10 cellular contexts compared by ENCODE assay signal in the genomic region with DNA sequence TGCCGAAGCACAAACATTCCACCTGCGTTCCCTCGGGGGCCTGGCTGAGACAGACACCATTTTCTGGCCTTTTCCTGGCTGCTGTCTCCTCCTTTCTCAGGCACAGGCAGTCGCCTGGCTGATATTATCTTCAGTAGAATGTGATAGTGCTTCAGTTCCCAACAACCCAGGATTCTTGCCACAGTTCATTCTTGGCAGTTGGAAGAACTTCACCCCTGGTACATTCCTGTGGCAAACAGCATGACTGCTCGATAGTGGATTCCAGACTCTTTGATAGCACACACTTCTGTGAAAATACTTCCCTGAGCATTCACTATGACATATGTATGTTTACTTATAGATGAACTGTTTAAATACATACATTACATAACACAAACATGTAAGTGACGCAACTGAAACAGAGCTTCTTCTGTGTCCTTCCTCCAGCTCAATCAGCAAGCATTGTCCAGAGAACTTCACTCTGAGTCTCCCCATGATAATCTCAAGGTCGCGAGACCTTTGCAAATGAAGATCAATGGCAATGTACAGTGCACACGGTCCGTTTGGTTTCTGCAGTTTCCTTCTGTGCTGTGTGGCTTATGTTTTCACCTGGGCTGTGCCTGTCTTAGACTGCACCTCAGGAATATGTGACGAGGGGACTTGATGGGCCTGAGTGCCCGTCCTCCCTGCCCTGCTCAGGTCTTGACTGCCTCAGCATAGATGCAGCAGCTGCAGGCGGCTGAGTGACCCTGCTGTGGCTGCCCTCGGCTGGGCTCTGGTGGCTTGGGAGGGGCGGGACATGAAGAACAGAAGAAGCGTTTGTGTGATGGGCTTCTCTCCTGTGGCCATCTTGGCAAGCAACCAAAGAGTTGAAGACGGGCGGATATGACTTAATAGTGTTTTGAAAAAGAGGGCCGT. TPM values are rescaled to one million over a fixed set of nuclear protein-coding genes. Genes with fewer than 3 reads are reported as not detected.
DNase-seq lines count a peak whose midpoint lies in the region; ATAC-seq and TF ChIP-seq lines count a peak whose summit lies in the region.
"Had no signal": no experiment of that assay in that cellular context is flagged by ENCODE, and none has a peak within 500 bp of the region (broad histone marks: within the 10 kb centered on the region; RNA-seq: fewer than 3 reads in every experiment).

No MANE protein-coding gene starts in this region.

- no peak for TF ChIP-seq CTCF in astrocyte of the cerebellum (IDR thresholded peaks at IDR 0.05; ENCODE audit: low read depth, low read length, missing control alignments)
- no peak for TF ChIP-seq CTCF in natural killer cell (IDR thresholded peaks at IDR 0.05)

- no peak overlapping the region for H3K4me3 Mint-ChIP-seq in natural killer cell

- no peak overlapping the region for H3K27ac Mint-ChIP-seq in natural killer cell

- DNase-seq in GM04503 (ENCODE audit: low read depth) (peak; percentile 82), astrocyte of the cerebellum (ENCODE audit: low read depth) (peak; percentile 93), left ventricle myocardium superior (peak; percentile 76), skeletal muscle cell (ENCODE audit: low read depth) (peak; percentile 93), NCI-H748 treated with DMSO at 0.1 percent for 48 hours (lab: John Stamatoyannopoulos, UW) (no peak), natural killer cell (no peak)
- no peak for DNase-seq in activated CD4-positive, CD25-positive, alpha-beta regulatory T cell treated with anti-CD3 and anti-CD28 coated beads, Interleukin-2, amount 50 U/mL, for 72 hours
- DNase-seq: cortex of kidney had no signal

- ATAC-seq in left ventricle myocardium superior (peak; percentile 79), HG03460 (IDR thresholded peaks at IDR 0.05; ENCODE audit: unreplicated experiment) (no peak), natural killer cell (no peak)

- H3K4me1 Mint-ChIP-seq in natural killer cell = no peaks in the 10 kb centered on the region

- H3K36me3 Mint-ChIP-seq in natural killer cell = no peaks in the 10 kb centered on the region

- no peaks in the 10 kb centered on the region for H3K9me3 Mint-ChIP-seq in natural killer cell

- in situ Hi-C loops in astrocyte of the cerebellum (cut with HindIII; ENCODE audit: low sequenced_read_pairs) = no loop called here

- H3K27me3 Mint-ChIP-seq in natural killer cell (ENCODE audit: low read depth in 2 of 2) = peaks cover 11 to 30% of the 10 kb centered on the region in 2 donors

- intact Hi-C loops in left ventricle myocardium superior (cut with micrococcal nuclease) = no loop called here
- intact Hi-C loops in natural killer cell (cut with micrococcal nuclease) = no loop called here

- H3K4me3 ChIP-seq in astrocyte of the cerebellum (ENCODE audit: low read depth, low read length) = no peak overlapping the region
- H3K4me3 ChIP-seq in skeletal muscle cell (ENCODE audit: low read depth, low read length) = no peak overlapping the region
- H3K4me3 ChIP-seq: right lobe of liver had no signal

RNA-seq across cellular contexts. Expression of gene MYBPHL, which starts 7.5 kb away (rescaled TPM):
- total RNA-seq in left ventricle myocardium superior = 0.35 TPM
- not detected for total RNA-seq in natural killer cell
- total RNA-seq: right lobe of liver had no signal

RNA-seq across cellular contexts. Expression of gene PSRC1, which starts 16.4 kb away (rescaled TPM):
- total RNA-seq in left ventricle myocardium superior (0.74 TPM), natural killer cell (1 to 10 TPM; 1.1 to 2.4 (median 1.9) TPM)

RNA-seq across cellular contexts. Expression of gene CELSR2, which starts 50.0 kb away (rescaled TPM):
- 9.8 TPM for total RNA-seq in left ventricle myocardium superior
- 1 to 10 TPM; 7.1 to 9.7 (median 7.4) TPM for total RNA-seq in natural killer cell

Comparison
In these comparisons a context has a peak if more than half of its experiments do, and no peak if none do; other contexts are left out.
1. DNase-seq: peak in GM04503 (single experiment), astrocyte of the cerebellum (single experiment), left ventricle myocardium superior (single experiment) and skeletal muscle cell (single experiment); none in activated CD4-positive, CD25-positive, alpha-beta regulatory T cell treated with anti-CD3 and anti-CD28 coated beads, Interleukin-2, amount 50 U/mL, for 72 hours (single experiment), NCI-H748 treated with DMSO at 0.1 percent for 48 hours (single experiment) and natural killer cell (single experiment).